7 cellular contexts compared by ENCODE assay signal in the genomic region with DNA sequence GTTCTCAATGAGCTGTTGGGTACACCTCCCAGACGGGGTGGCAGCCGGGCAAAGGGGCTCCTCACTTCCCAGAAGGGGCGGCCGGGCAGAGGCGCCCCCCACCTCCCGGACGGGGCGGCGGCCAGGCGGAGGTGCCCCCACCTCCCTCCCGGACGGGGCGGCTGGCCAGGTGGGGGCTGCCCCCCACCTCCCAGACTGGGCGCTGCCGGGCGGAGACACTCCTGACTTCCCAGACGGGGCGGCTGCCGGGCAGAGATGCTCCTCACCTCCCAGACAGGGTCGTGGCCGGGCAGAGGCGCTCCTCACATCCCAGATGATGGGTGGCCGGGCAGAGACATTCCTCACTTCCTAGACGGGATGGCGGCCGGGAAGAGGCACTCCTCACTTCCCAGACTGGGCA. TPM values are rescaled to one million over a fixed set of nuclear protein-coding genes. Genes with fewer than 3 reads are reported as not detected.
"Had no signal": no experiment of that assay in that cellular context is flagged by ENCODE, and none has a peak within 500 bp of the region (broad histone marks: within the 10 kb centered on the region; RNA-seq: fewer than 3 reads in every experiment).

No MANE protein-coding gene starts in this region.

RNA-seq across cellular contexts. Expression of a gene that starts 29.6 kb away (rescaled TPM):
- total RNA-seq: subcutaneous adipose tissue, temporal lobe, thoracic aorta, tibial nerve, ureter, urinary bladder, vagina had no signal
